In genomic region chr19:51783373-51783772, GRCh38 we compare ENCODE assay signal across 9 cellular contexts. TPM values are rescaled to one million over a fixed set of nuclear protein-coding genes. Genes with fewer than 3 reads are reported as not detected.
DNase-seq lines count a peak whose midpoint lies in the region; ATAC-seq, FAIRE-seq and TF ChIP-seq lines count a peak whose summit lies in the region.
"Had no signal": no experiment of that assay in that cellular context is flagged by ENCODE, and none has a peak within 500 bp of the region (broad histone marks: within the 10 kb centered on the region; RNA-seq: fewer than 3 reads in every experiment).

No MANE protein-coding gene starts in this region.

- ATAC-seq in heart right ventricle: peak in 4 of 8 donors; percentile 26 to 39 (median 33)
- no peak for ATAC-seq in HG03135 (IDR thresholded peaks at IDR 0.05; ENCODE audit: unreplicated experiment)
- ATAC-seq in GM21381 (IDR thresholded peaks at IDR 0.05; ENCODE audit: unreplicated experiment): no peak

- H3K4me3 ChIP-seq in heart right ventricle: no peak overlapping the region
- no peak overlapping the region for H3K4me3 ChIP-seq in right atrium auricular region
- H3K4me3 ChIP-seq in OCI-LY1 (ENCODE audit: low read depth, low read length, poor library complexity, severe bottlenecking): no peak overlapping the region
- H3K4me3 ChIP-seq in esophagus muscularis mucosa: no peak overlapping the region
- H3K4me3 ChIP-seq in esophagus squamous epithelium: no peak overlapping the region

- WGBS in heart right ventricle, 2 donors: 43 to 46% methylated on average over 3 of the region's 3 CpGs
- WGBS in esophagus muscularis mucosa: 48% methylated on average over 3 of the region's 3 CpGs
- 12 to 17% methylated on average over 3 of the region's 3 CpGs for WGBS in esophagus squamous epithelium, 2 donors

- TF ChIP-seq EP300 in esophagus muscularis mucosa (IDR thresholded peaks at IDR 0.05): no peak

- intact Hi-C loops in heart right ventricle (cut with DNase I): loop anchor here in 2 of 10 donors (10.0 kb wide), 1 partner anchor 309 kb away; the partner anchor contains the start of gene CEACAM18 (in 2 of the 2)
- intact Hi-C loops in esophagus muscularis mucosa (cut with DNase I): no loop called here
- intact Hi-C loops in esophagus squamous epithelium (cut with DNase I): no loop called here

- H3K27me3 ChIP-seq in heart right ventricle (peaks cover 0 to 4% (median 0%) of the 10 kb centered on the region in 7 donors), right atrium auricular region (no peaks in the 10 kb centered on the region), OCI-LY1 (ENCODE audit: insufficient read depth, low read length) (no peaks in the 10 kb centered on the region), esophagus muscularis mucosa (peaks cover 0 to 35% (median 4%) of the 10 kb centered on the region in 4 donors), esophagus squamous epithelium (peaks cover 0 to 35% (median 0%) of the 10 kb centered on the region in 4 donors)

- TF ChIP-seq POLR2A in esophagus muscularis mucosa (IDR thresholded peaks at IDR 0.05; ENCODE audit: low read depth) (no peak), esophagus squamous epithelium (IDR thresholded peaks at IDR 0.05) (no peak)

- no peak for FAIRE-seq in urothelium cell line (lab: Jason Lieb, UNC)
- FAIRE-seq: islet of Langerhans had no signal

- H3K9me3 ChIP-seq in heart right ventricle (no peaks in the 10 kb centered on the region), right atrium auricular region (no peaks in the 10 kb centered on the region), OCI-LY1 (ENCODE audit: low read length) (no peaks in the 10 kb centered on the region), esophagus muscularis mucosa (no peaks in the 10 kb centered on the region), esophagus squamous epithelium (no peaks in the 10 kb centered on the region)

- no peaks in the 10 kb centered on the region for H4K20me1 ChIP-seq in OCI-LY1 (ENCODE audit: insufficient read depth, low read length)

- H3K4me2 ChIP-seq in OCI-LY1 (ENCODE audit: low read length): no peak overlapping the region

- H3K27ac ChIP-seq in heart right ventricle: peak overlapping the region in 2 of 10 donors; percentile 48 to 83
- H3K27ac ChIP-seq in right atrium auricular region: no peak overlapping the region
- no peak overlapping the region for H3K27ac ChIP-seq in OCI-LY1 (ENCODE audit: low read depth, low read length, poor library complexity, severe bottlenecking)
- no peak overlapping the region for H3K27ac ChIP-seq in esophagus muscularis mucosa (replicated peaks in 1 of 4)
- no peak overlapping the region for H3K27ac ChIP-seq in esophagus squamous epithelium

- peak in 6 of 9 donors; percentile 6 to 45 (median 30) for TF ChIP-seq CTCF in heart right ventricle (IDR thresholded peaks at IDR 0.05)
- TF ChIP-seq CTCF in right atrium auricular region (IDR thresholded peaks at IDR 0.05): peak in 1 of 2 donors; percentile 23
- peak; percentile 23; the same call in 1 of the 2 replicates for TF ChIP-seq CTCF in OCI-LY1 (IDR thresholded peaks at IDR 0.05; ENCODE audit: low read length)
- TF ChIP-seq CTCF in esophagus muscularis mucosa (IDR thresholded peaks at IDR 0.05): peak in 1 of 3 experiments; percentile 17
- peak in 1 of 6 experiments; percentile 33 for TF ChIP-seq CTCF in esophagus squamous epithelium (IDR thresholded peaks at IDR 0.05)

- H3K4me1 ChIP-seq in heart right ventricle (peaks cover 0 to 68% (median 5%) of the 10 kb centered on the region in 9 donors), right atrium auricular region (peaks cover 0 to 8% of the 10 kb centered on the region in 2 donors), OCI-LY1 (ENCODE audit: insufficient read depth, low read length, severe bottlenecking) (no peaks in the 10 kb centered on the region), esophagus muscularis mucosa (peaks cover 0 to 4% (median 0%) of the 10 kb centered on the region in 4 donors), esophagus squamous epithelium (peaks cover 0 to 7% (median 0%) of the 10 kb centered on the region in 3 donors)

- no peaks in the 10 kb centered on the region for H3K79me2 ChIP-seq in OCI-LY1 (ENCODE audit: insufficient read depth, low read length)

- no peak for DNase-seq in heart right ventricle
- DNase-seq in right atrium auricular region (ENCODE audit: low spot score): no peak
- DNase-seq in esophagus muscularis mucosa (ENCODE audit: extremely low spot score): peak; percentile 17
- DNase-seq in urothelium cell line (ENCODE audit: low spot score): peak; percentile 24
- no peak for DNase-seq in esophagus squamous epithelium (lab: John Stamatoyannopoulos, UW)

- H3K9me2 ChIP-seq in OCI-LY1 (ENCODE audit: low read depth, low read length): no peaks in the 10 kb centered on the region

- H3K36me3 ChIP-seq in heart right ventricle (no peaks in the 10 kb centered on the region), right atrium auricular region (no peaks in the 10 kb centered on the region), OCI-LY1 (ENCODE audit: insufficient read depth, low read length) (no peaks in the 10 kb centered on the region), esophagus muscularis mucosa (no peaks in the 10 kb centered on the region), esophagus squamous epithelium (no peaks in the 10 kb centered on the region)

- H2AFZ ChIP-seq in OCI-LY1 (ENCODE audit: low read length): no peak overlapping the region

- no peaks in the 10 kb centered on the region for H3F3A ChIP-seq in OCI-LY1 (ENCODE audit: insufficient read depth, low read length)

- no peak overlapping the region for H3K9ac ChIP-seq in OCI-LY1 (ENCODE audit: low read length)

RNA-seq across cellular contexts. Expression of gene FPR3, which starts 11.6 kb away (rescaled TPM):
- total RNA-seq in heart right ventricle: 10 to 100 TPM in 1 of 10 donors, 1 to 10 TPM in 9; 1.3 to 16.5 (median 3.3) TPM
- polyA plus RNA-seq in heart right ventricle: 1 to 10 TPM in 1 of 2 donors, under 1 TPM in 1; 0.73 to 2.0 TPM
- 10 to 100 TPM in 1 of 2 donors, 1 to 10 TPM in 1; 1.4 to 14.7 TPM for total RNA-seq in right atrium auricular region
- 1 to 10 TPM; 4.0 to 9.9 (median 6.8) TPM for total RNA-seq in esophagus muscularis mucosa
- 1 to 10 TPM in 3 of 4 donors, under 1 TPM in 1; 0.61 to 8.9 (median 3.6) TPM for total RNA-seq in esophagus squamous epithelium

RNA-seq across cellular contexts. Expression of gene FPR2, which starts 22.4 kb away (rescaled TPM):
- total RNA-seq in heart right ventricle (1 to 10 TPM in 4 of 10 donors, under 1 TPM in 6; 0.17 to 5.8 (median 0.54) TPM), right atrium auricular region (1 to 10 TPM in 1 of 2 donors, under 1 TPM in 1; 0.30 to 3.9 TPM), esophagus muscularis mucosa (1 to 10 TPM in 2 of 4 donors, under 1 TPM in 1, not detected in 1; 0.29 to 9.1 (median 1.5) TPM), esophagus squamous epithelium (1 to 10 TPM in 1 of 4 donors, under 1 TPM in 1, not detected in 2; 0.79 to 2.2 TPM)
- polyA plus RNA-seq in heart right ventricle: under 1 TPM in 1 of 2 donors, not detected in 1; 0.67 TPM

RNA-seq across cellular contexts. Expression of gene FPR1, which starts 31.7 kb away (rescaled TPM):
- total RNA-seq in heart right ventricle: 10 to 100 TPM in 2 of 10 donors, 1 to 10 TPM in 8; 1.5 to 16.9 (median 4.0) TPM
- polyA plus RNA-seq in heart right ventricle: 1 to 10 TPM in 1 of 2 donors, under 1 TPM in 1; 0.95 to 4.4 TPM
- total RNA-seq in right atrium auricular region: 10 to 100 TPM in 1 of 2 donors, 1 to 10 TPM in 1; 4.4 to 22.7 TPM
- 10 to 100 TPM in 2 of 4 donors, 1 to 10 TPM in 2; 3.7 to 38.9 (median 7.7) TPM for total RNA-seq in esophagus muscularis mucosa
- total RNA-seq in esophagus squamous epithelium: 1 to 10 TPM in 3 of 4 donors, not detected in 1; 1.7 to 6.2 (median 4.4) TPM

RNA-seq across cellular contexts. Expression of gene HAS1, which starts 59.6 kb away (rescaled TPM):
- total RNA-seq in heart right ventricle: 1 to 10 TPM in 1 of 10 donors, under 1 TPM in 8, not detected in 1; 0.17 to 1.3 (median 0.47) TPM
- polyA plus RNA-seq in heart right ventricle: under 1 TPM; 0.44 to 0.83 TPM
- 10 to 100 TPM; 27.0 to 52.0 TPM for total RNA-seq in right atrium auricular region
- total RNA-seq in esophagus muscularis mucosa: 10 to 100 TPM in 1 of 4 donors, 1 to 10 TPM in 1, under 1 TPM in 2; under 0.01 to 28.8 (median 1.3) TPM
- total RNA-seq in esophagus squamous epithelium: under 1 TPM in 1 of 4 donors, not detected in 3; 0.82 TPM

Comparison
In these comparisons a context has a peak if more than half of its experiments do, and no peak if none do; other contexts are left out.
1. DNase-seq: peak in esophagus muscularis mucosa (single experiment) and urothelium cell line (single experiment); none in heart right ventricle (0 of 2), right atrium auricular region (single experiment) and esophagus squamous epithelium (single experiment).